1 cellular context compared by ENCODE assay signal in the genomic region with DNA sequence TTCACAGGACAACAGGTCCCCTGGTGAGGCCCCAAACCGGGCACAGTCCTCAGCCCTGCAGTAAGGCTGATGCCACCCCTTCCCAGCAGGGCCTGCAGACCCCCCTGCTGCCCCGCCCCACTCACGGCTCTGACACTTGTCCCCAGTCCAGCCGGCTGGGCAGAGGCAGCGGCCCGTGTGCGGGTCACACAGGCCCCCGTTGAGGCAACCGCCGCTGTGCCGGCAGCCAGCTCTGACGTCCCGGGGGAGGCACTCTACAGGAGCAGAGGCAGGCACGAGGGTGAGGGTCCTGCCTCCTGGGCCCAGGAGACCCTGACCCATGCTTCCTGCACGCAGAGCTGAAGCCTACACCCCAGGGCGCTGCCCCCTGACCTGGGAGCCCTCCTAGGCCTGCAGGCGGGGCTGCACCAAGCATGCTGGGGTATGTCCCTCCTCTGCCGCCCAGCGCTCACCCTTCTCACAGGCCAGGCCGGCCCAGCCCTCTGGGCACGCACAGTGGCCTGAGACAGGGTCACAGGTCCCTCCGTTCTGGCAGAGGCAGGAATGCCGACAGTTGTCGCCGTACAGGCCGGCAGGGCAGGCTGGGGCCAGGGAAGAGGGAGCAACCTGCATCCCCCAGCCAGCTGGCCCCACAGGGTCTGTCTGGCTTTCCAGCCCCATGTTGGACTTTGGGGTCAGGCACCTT.
TF ChIP-seq lines count a peak whose summit lies in the region.

No MANE protein-coding gene starts in this region.

TF ChIP-seq in K562, 482 proteins besides CTCF, POLR2A, EP300 and RAD21:
- TF ChIP-seq ZBTB26 (CRISPR knock-in tag; IDR thresholded peaks at IDR 0.05) (no peak), POLR2G (IDR thresholded peaks at IDR 0.05; ENCODE audit: low read depth, low read length) (peak; percentile 42; the same call in 1 of the 2 replicates), POLR3A (IDR thresholded peaks at IDR 0.05; ENCODE audit: borderline replicate concordance, extremely low read depth, insufficient read depth, insufficient read length) (no peak), FOXM1 (IDR thresholded peaks at IDR 0.05; ENCODE audit: low read depth) (no peak), FOXM1 (CRISPR knock-in tag; IDR thresholded peaks at IDR 0.05; ENCODE audit: low read depth) (no peak), ZNF57 (CRISPR knock-in tag; IDR thresholded peaks at IDR 0.05) (no peak), DIDO1 (tag; IDR thresholded peaks at IDR 0.05; ENCODE audit: low read depth) (no peak), NR2F6 (CRISPR knock-in tag; IDR thresholded peaks at IDR 0.05) (no peak)
- TF ChIP-seq, protein P1, sequence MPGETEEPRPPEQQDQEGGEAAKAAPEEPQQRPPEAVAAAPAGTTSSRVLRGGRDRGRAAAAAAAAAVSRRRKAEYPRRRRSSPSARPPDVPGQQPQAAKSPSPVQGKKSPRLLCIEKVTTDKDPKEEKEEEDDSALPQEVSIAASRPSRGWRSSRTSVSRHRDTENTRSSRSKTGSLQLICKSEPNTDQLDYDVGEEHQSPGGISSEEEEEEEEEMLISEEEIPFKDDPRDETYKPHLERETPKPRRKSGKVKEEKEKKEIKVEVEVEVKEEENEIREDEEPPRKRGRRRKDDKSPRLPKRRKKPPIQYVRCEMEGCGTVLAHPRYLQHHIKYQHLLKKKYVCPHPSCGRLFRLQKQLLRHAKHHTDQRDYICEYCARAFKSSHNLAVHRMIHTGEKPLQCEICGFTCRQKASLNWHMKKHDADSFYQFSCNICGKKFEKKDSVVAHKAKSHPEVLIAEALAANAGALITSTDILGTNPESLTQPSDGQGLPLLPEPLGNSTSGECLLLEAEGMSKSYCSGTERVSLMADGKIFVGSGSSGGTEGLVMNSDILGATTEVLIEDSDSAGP (CRISPR knock-in tag; IDR thresholded peaks at IDR 0.05), result no peak
